1 cellular context compared by ENCODE assay signal in the genomic region with DNA sequence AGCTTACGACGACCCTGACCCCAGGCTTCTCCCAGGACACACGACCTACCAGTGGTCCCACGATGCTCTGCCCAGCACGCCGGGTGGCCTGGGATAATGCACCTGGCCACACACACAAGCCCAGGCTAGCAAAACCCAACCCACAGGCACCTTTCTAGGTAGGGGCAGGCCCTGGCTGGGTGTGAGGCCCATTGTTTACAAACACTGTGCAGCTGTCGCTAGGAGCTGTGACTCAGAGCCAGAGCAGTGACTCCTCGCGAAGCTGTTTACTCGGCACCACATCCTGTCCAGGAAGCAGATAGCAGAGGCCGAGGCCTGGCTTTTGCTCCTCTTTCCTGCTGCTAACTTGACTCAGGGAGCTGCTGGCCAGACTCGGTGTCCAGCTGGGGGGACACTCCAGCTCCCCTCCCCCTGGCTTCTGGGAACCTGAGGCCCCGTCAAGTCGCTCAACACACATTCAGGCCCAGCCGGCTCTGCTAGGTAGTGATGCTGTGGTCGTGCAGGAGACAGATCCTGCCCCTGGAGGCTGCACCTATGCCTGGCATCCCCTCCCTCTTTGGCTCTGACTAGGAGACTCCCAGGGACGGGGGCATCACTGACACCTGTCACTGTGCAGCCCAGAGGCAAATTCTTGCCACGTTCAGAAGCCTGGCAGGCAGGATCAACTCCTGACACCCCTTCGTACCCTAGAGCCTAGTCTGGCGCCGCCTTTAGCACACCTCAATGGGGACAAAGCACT.
A peak's percentile ranks its signal among the peaks of the same experiment; 100 is the strongest.
TF ChIP-seq lines count a peak whose summit lies in the region.

No MANE protein-coding gene starts in this region.

TF ChIP-seq in HepG2, 621 proteins besides CTCF, POLR2A, EP300 and RAD21 (continued from another document and continues in another):
- no peak for TF ChIP-seq TAF15 (IDR thresholded peaks at IDR 0.05; ENCODE audit: low read depth, low read length, poor library complexity, severe bottlenecking)
- no peak for TF ChIP-seq ZNF121 (CRISPR knock-in tag; IDR thresholded peaks at IDR 0.05)
- no peak; the same call in 1 of the 2 replicates for TF ChIP-seq ZNF543 (CRISPR knock-in tag; IDR thresholded peaks at IDR 0.05)
- TF ChIP-seq RAD51 (IDR thresholded peaks at IDR 0.05; ENCODE audit: borderline replicate concordance) = no peak
- no peak for TF ChIP-seq HNRNPUL1 (IDR thresholded peaks at IDR 0.05; ENCODE audit: low read depth, low read length)
- TF ChIP-seq RFXANK (CRISPR knock-in tag; IDR thresholded peaks at IDR 0.05) = no peak
- TF ChIP-seq, protein P1, sequence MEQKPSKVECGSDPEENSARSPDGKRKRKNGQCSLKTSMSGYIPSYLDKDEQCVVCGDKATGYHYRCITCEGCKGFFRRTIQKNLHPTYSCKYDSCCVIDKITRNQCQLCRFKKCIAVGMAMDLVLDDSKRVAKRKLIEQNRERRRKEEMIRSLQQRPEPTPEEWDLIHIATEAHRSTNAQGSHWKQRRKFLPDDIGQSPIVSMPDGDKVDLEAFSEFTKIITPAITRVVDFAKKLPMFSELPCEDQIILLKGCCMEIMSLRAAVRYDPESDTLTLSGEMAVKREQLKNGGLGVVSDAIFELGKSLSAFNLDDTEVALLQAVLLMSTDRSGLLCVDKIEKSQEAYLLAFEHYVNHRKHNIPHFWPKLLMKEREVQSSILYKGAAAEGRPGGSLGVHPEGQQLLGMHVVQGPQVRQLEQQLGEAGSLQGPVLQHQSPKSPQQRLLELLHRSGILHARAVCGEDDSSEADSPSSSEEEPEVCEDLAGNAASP (CRISPR knock-in tag; IDR thresholded peaks at IDR 0.05; ENCODE audit: borderline replicate concordance) = 0 out of 2 replicates have a peak, but pooled peaks have one; percentile 29
- TF ChIP-seq ZNF3 (CRISPR knock-in tag; IDR thresholded peaks at IDR 0.05) = no peak
- no peak for TF ChIP-seq MBNL3 (CRISPR knock-in tag; conservative IDR thresholded peaks at IDR 0.05)
- peak; percentile 72; the same call in 1 of the 2 replicates for TF ChIP-seq SKIL (CRISPR knock-in tag; IDR thresholded peaks at IDR 0.05; ENCODE audit: borderline replicate concordance)
- no peak for TF ChIP-seq ZFP36 (IDR thresholded peaks at IDR 0.05; ENCODE audit: borderline replicate concordance, low read depth, low read length, partially characterized antibody)
- TF ChIP-seq NONO (IDR thresholded peaks at IDR 0.05) = no peak
- TF ChIP-seq NONO (CRISPR knock-in tag; conservative IDR thresholded peaks at IDR 0.05) = 0 out of 2 replicates have a peak, but pooled peaks have one; percentile 32
- TF ChIP-seq SSRP1 (CRISPR knock-in tag; IDR thresholded peaks at IDR 0.05) = no peak
- TF ChIP-seq POLR2G (IDR thresholded peaks at IDR 0.05; ENCODE audit: low read depth, low read length) = no peak
- TF ChIP-seq ZNF646 (CRISPR knock-in tag; IDR thresholded peaks at IDR 0.05) = no peak
- TF ChIP-seq ZNF547 (CRISPR knock-in tag; IDR thresholded peaks at IDR 0.05) = peak; percentile 71; the same call in 1 of the 2 replicates
- TF ChIP-seq ZNF530 (CRISPR knock-in tag; IDR thresholded peaks at IDR 0.05; ENCODE audit: low read depth) = no peak
- TF ChIP-seq BRD4 (CRISPR knock-in tag; IDR thresholded peaks at IDR 0.05) = no peak
- TF ChIP-seq, protein P2, sequence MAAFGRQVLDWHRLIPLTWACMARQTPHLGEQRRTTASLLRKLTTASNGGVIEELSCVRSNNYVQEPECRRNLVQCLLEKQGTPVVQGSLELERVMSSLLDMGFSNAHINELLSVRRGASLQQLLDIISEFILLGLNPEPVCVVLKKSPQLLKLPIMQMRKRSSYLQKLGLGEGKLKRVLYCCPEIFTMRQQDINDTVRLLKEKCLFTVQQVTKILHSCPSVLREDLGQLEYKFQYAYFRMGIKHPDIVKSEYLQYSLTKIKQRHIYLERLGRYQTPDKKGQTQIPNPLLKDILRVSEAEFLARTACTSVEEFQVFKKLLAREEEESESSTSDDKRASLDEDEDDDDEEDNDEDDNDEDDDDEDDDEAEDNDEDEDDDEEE (CRISPR knock-in tag; IDR thresholded peaks at IDR 0.05) = no peak
- no peak for TF ChIP-seq ZSCAN22 (CRISPR knock-in tag; IDR thresholded peaks at IDR 0.05)
- TF ChIP-seq XRCC5 (optimal IDR thresholded peaks at IDR 0.05; ENCODE audit: low read length) = peak; percentile 58
- no peak for TF ChIP-seq NFRKB (IDR thresholded peaks at IDR 0.05)
- TF ChIP-seq ZNF772 (CRISPR knock-in tag; IDR thresholded peaks at IDR 0.05) = no peak; the same call in 1 of the 2 replicates
- TF ChIP-seq SNAI1 (CRISPR knock-in tag; IDR thresholded peaks at IDR 0.05; ENCODE audit: borderline replicate concordance) = no peak
- peak; percentile 56; the same call in 1 of the 2 replicates for TF ChIP-seq MEF2D (CRISPR knock-in tag; IDR thresholded peaks at IDR 0.05)
- no peak for TF ChIP-seq PRMT3 (CRISPR knock-in tag; IDR thresholded peaks at IDR 0.05; ENCODE audit: borderline replicate concordance, low read depth)
- TF ChIP-seq, protein P3, sequence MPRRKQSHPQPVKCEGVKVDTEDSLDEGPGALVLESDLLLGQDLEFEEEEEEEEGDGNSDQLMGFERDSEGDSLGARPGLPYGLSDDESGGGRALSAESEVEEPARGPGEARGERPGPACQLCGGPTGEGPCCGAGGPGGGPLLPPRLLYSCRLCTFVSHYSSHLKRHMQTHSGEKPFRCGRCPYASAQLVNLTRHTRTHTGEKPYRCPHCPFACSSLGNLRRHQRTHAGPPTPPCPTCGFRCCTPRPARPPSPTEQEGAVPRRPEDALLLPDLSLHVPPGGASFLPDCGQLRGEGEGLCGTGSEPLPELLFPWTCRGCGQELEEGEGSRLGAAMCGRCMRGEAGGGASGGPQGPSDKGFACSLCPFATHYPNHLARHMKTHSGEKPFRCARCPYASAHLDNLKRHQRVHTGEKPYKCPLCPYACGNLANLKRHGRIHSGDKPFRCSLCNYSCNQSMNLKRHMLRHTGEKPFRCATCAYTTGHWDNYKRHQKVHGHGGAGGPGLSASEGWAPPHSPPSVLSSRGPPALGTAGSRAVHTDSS (CRISPR knock-in tag; conservative IDR thresholded peaks at IDR 0.05) = no peak
- TF ChIP-seq ZNF18 (CRISPR knock-in tag; IDR thresholded peaks at IDR 0.05; ENCODE audit: insufficient replicate concordance) = peak; percentile 64
- peak; percentile 76; the same call in 1 of the 2 replicates for TF ChIP-seq TBX3 (IDR thresholded peaks at IDR 0.05; ENCODE audit: borderline replicate concordance)
- peak; percentile 38; the same call in 1 of the 2 replicates for TF ChIP-seq SMAD3 (CRISPR knock-in tag; IDR thresholded peaks at IDR 0.05)
- no peak for TF ChIP-seq ZNF816 (CRISPR knock-in tag; IDR thresholded peaks at IDR 0.05; ENCODE audit: borderline replicate concordance)
- TF ChIP-seq ZNF546 (CRISPR knock-in tag; conservative IDR thresholded peaks at IDR 0.05) = no peak
- no peak for TF ChIP-seq ZNF780A (CRISPR knock-in tag; IDR thresholded peaks at IDR 0.05)
- peak; percentile 67; the same call in 1 of the 2 replicates for TF ChIP-seq ZNF136 (CRISPR knock-in tag; IDR thresholded peaks at IDR 0.05; ENCODE audit: low read depth)
- TF ChIP-seq ZNF10 (CRISPR knock-in tag; IDR thresholded peaks at IDR 0.05; ENCODE audit: borderline replicate concordance, low read depth) = no peak
- TF ChIP-seq ELF1 (CRISPR knock-in tag; IDR thresholded peaks at IDR 0.05) = peak; percentile 76
- TF ChIP-seq WIZ (CRISPR knock-in tag; IDR thresholded peaks at IDR 0.05) = no peak
- no peak for TF ChIP-seq SETDB1 (CRISPR knock-in tag; IDR thresholded peaks at IDR 0.05; ENCODE audit: borderline replicate concordance)
- peak; percentile 27; the same call in 1 of the 2 replicates for TF ChIP-seq ZNF501 (CRISPR knock-in tag; IDR thresholded peaks at IDR 0.05)
- TF ChIP-seq KAT8 (CRISPR knock-in tag; IDR thresholded peaks at IDR 0.05) = peak; percentile 80
- TF ChIP-seq ZC3H4 (CRISPR knock-in tag; IDR thresholded peaks at IDR 0.05; ENCODE audit: borderline replicate concordance) = no peak
- TF ChIP-seq MTA1 (CRISPR knock-in tag; IDR thresholded peaks at IDR 0.05; ENCODE audit: borderline replicate concordance) = no peak
- TF ChIP-seq KLF13 (CRISPR knock-in tag; IDR thresholded peaks at IDR 0.05) = no peak
- TF ChIP-seq HNF4G (IDR thresholded peaks at IDR 0.05; ENCODE audit: borderline replicate concordance, low read depth, low read length) = no peak
- TF ChIP-seq HNF4G (CRISPR knock-in tag; IDR thresholded peaks at IDR 0.05; ENCODE audit: borderline replicate concordance, low read depth) = no peak
- TF ChIP-seq THYN1 (CRISPR knock-in tag; IDR thresholded peaks at IDR 0.05; ENCODE audit: borderline replicate concordance, low read depth) = no peak
- no peak for TF ChIP-seq GPN1 (CRISPR knock-in tag; IDR thresholded peaks at IDR 0.05; ENCODE audit: borderline replicate concordance)
- TF ChIP-seq PAX8 (CRISPR knock-in tag; IDR thresholded peaks at IDR 0.05; ENCODE audit: borderline replicate concordance) = no peak
- peak; percentile 47; the same call in 1 of the 2 replicates for TF ChIP-seq ZNF337 (CRISPR knock-in tag; IDR thresholded peaks at IDR 0.05; ENCODE audit: borderline replicate concordance, low read depth)
